ENCODE assay signal across 23 cellular contexts in the genomic region with DNA sequence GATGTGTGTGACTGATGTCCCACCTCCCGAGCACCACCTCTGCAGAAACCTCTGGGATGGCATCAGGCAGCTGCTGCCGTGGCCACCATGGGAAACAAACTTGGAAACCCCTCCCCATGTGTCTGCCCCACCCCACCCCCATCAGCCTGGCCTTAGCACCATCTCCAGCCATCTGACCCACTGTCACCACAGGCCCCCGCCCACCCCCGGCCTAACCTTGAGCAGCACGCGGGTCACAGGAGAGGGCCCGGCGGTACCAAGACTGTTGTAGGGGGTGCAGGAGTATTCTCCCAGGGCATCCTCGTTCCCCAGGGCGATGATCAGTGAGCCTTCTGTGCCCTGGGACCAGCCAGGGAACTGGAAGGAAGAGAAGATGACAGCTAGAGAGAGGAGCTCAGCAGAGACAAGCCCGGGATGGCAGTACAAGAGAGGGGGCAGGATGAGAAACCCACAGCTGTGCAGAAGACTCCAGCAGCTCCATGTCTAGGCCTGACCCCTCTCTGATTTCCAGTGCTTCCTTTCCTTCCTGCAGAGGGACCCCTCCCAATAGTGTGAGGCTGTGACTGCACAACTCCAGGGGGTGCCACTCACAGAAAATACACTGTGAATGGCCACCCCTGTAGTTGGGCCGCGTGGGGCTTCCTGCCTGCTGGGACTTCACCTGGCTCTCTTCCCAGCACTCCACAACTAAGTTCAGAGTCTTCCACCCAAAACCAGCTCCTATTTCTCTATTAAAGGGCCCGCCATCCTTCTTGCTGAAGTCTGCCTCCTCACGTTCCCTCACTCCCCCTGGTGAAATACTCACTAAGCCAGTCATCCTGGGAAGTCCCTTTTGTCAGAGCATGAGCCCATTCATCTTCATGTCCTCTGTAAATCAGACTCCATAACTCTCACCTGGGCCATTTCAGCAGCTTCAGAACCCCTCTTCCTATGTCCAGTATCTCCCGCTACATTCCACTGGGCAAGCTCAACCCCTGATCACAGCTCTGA. TPM values are rescaled to one million over a fixed set of nuclear protein-coding genes. Genes with fewer than 3 reads are reported as not detected.
DNase-seq lines count a peak whose midpoint lies in the region; ATAC-seq and TF ChIP-seq lines count a peak whose summit lies in the region.
"Had no signal": no experiment of that assay in that cellular context is flagged by ENCODE, and none has a peak within 500 bp of the region (broad histone marks: within the 10 kb centered on the region; RNA-seq: fewer than 3 reads in every experiment).

No MANE protein-coding gene starts in this region.

- H3K4me3 ChIP-seq in RWPE2 (ENCODE audit: severe bottlenecking) (no peak overlapping the region), esophagus squamous epithelium (no peak overlapping the region), suprapubic skin (no peak overlapping the region)
- H3K4me3 ChIP-seq: colonic mucosa had no signal

- H3K27ac ChIP-seq in RWPE2 (ENCODE audit: poor library complexity, severe bottlenecking) (peak overlapping the region; percentile 46), esophagus squamous epithelium (peak overlapping the region in 3 of 4 donors; percentile 23 to 57 (median 55)), suprapubic skin (peak overlapping the region; percentile 49)
- H3K27ac ChIP-seq: colonic mucosa had no signal

- WGBS in esophagus squamous epithelium, 2 donors = 54 to 55% methylated on average over 5 to 8 of the region's 16 CpGs
- 71% methylated on average over 14 of the region's 16 CpGs for WGBS in suprapubic skin

- H3K36me3 ChIP-seq in RWPE2 (ENCODE audit: low read depth) (0 out of 2 replicates have a peak, but pooled peaks cover 4% of the 10 kb centered on the region), esophagus squamous epithelium (peaks cover 0 to 36% (median 0%) of the 10 kb centered on the region in 3 donors), suprapubic skin (peaks cover 3% of the 10 kb centered on the region)
- H3K36me3 ChIP-seq: BE2C, colonic mucosa had no signal

- no peak for TF ChIP-seq CTCF in RWPE2 (IDR thresholded peaks at IDR 0.05; ENCODE audit: poor library complexity, severe bottlenecking)
- TF ChIP-seq CTCF in esophagus squamous epithelium (IDR thresholded peaks at IDR 0.05) = no peak
- no peak for TF ChIP-seq CTCF in suprapubic skin (IDR thresholded peaks at IDR 0.05)

- intact Hi-C loops in esophagus squamous epithelium (cut with DNase I) = loop anchor here (10.0 kb wide), 1 partner anchor 152 kb away; a partner anchor contains a TSS

- no peak for TF ChIP-seq POLR2A in esophagus squamous epithelium (IDR thresholded peaks at IDR 0.05)
- no peak for TF ChIP-seq POLR2A in suprapubic skin (IDR thresholded peaks at IDR 0.05)

- H3K4me1 ChIP-seq in RWPE2 (ENCODE audit: insufficient read depth, poor library complexity, severe bottlenecking) = peaks cover 13% of the 10 kb centered on the region
- H3K4me1 ChIP-seq in esophagus squamous epithelium = peaks cover 21 to 67% (median 24%) of the 10 kb centered on the region in 3 donors
- peaks cover 63% of the 10 kb centered on the region for H3K4me1 ChIP-seq in suprapubic skin
- H3K4me1 ChIP-seq: BE2C had no signal

- TF ChIP-seq EP300 in suprapubic skin (IDR thresholded peaks at IDR 0.05) = no peak

- peak; percentile 45 for ATAC-seq in GM18868 (IDR thresholded peaks at IDR 0.05; ENCODE audit: unreplicated experiment)
- peak; percentile 9; the same call in 2 of the 3 replicates for ATAC-seq in RWPE2 (ENCODE audit: low read depth)
- ATAC-seq in GM19463 (IDR thresholded peaks at IDR 0.05; ENCODE audit: unreplicated experiment) = no peak

- H3K27me3 ChIP-seq in RWPE2 (ENCODE audit: insufficient read depth, poor library complexity, severe bottlenecking) (no peaks in the 10 kb centered on the region), esophagus squamous epithelium (peaks cover 0 to 9% (median 0%) of the 10 kb centered on the region in 4 donors), suprapubic skin (no peaks in the 10 kb centered on the region)
- H3K27me3 ChIP-seq: BE2C, colonic mucosa had no signal

- no peak for DNase-seq in RWPE2 (ENCODE audit: low spot score)
- no peak for DNase-seq in esophagus squamous epithelium (lab: John Stamatoyannopoulos, UW)
- no peak for DNase-seq in suprapubic skin (ENCODE audit: low spot score in 2 of 2)
- DNase-seq in mucosa of gallbladder (ENCODE audit: low spot score) = no peak
- DNase-seq in kidney glomerular epithelial cell (lab: John Stamatoyannopoulos, UW) = no peak
- DNase-seq: activated CD4-positive, alpha-beta T cell treated with anti-CD3 and anti-CD28 coated beads for 4 hours; activated effector memory CD4-positive, alpha-beta T cell treated with anti-CD3 and anti-CD28 coated beads, Interleukin-2, amount 50 U/mL, for 16 hours; BE2C; colonic mucosa; DMS153; HCEC 1CT; naive B cell; NCI-H146; NCI-H446 treated with DMSO at 0.1 percent for 48 hours; SIG-M5; small intestine had no signal

- H3K9me3 ChIP-seq in RWPE2 (ENCODE audit: severe bottlenecking) = no peaks in the 10 kb centered on the region
- no peaks in the 10 kb centered on the region for H3K9me3 ChIP-seq in esophagus squamous epithelium
- no peaks in the 10 kb centered on the region for H3K9me3 ChIP-seq in suprapubic skin
- H3K9me3 ChIP-seq: BE2C, colonic mucosa had no signal

RNA-seq across cellular contexts. Expression of a gene that starts 7.3 kb away (rescaled TPM):
- total RNA-seq in esophagus squamous epithelium = 100 to 1,000 TPM; 308 to 468 (median 357) TPM
- 100 to 1,000 TPM; 281 to 427 (median 338) TPM for total RNA-seq in suprapubic skin
- total RNA-seq in mucosa of gallbladder = 205 TPM

RNA-seq across cellular contexts. Expression of a gene that starts 12.8 kb away (rescaled TPM):
- total RNA-seq in esophagus squamous epithelium (10 to 100 TPM in 1 of 4 donors, 1 to 10 TPM in 3; 4.2 to 12.0 (median 8.8) TPM), suprapubic skin (10 to 100 TPM; 26.1 to 44.1 (median 28.4) TPM), mucosa of gallbladder (12.4 TPM)
- total RNA-seq: lung microvascular endothelial cell had no signal

RNA-seq across cellular contexts. Expression of a gene that starts 21.4 kb away (rescaled TPM):
- total RNA-seq in esophagus squamous epithelium = under 1 TPM in 2 of 4 donors, not detected in 2; 0.92 to 0.99 TPM
- total RNA-seq in suprapubic skin = not detected
- not detected for total RNA-seq in mucosa of gallbladder
- total RNA-seq: colonic mucosa, epithelial cell of proximal tubule, glomerular endothelial cell, HT-29, lung microvascular endothelial cell, temporal lobe had no signal

RNA-seq across cellular contexts. Expression of a gene that starts 32.6 kb away (rescaled TPM):
- total RNA-seq in esophagus squamous epithelium (under 1 TPM in 2 of 4 donors, not detected in 2; 0.48 to 0.95 TPM), suprapubic skin (1 to 10 TPM in 3 of 4 donors, under 1 TPM in 1; 0.78 to 2.1 (median 1.6) TPM), mucosa of gallbladder (0.37 TPM)
- total RNA-seq: HT-29 had no signal
